1 cellular context compared by ENCODE assay signal in genomic region chr12:56630180-56630632, GRCh38.
TF ChIP-seq lines count a peak whose summit lies in the region.

BAZ2A (minus strand) TSS chr12:56630326; CDS start chr12:56617530, 12,796 bp downstream.

TF ChIP-seq in HepG2, 621 proteins besides CTCF, POLR2A, EP300 and RAD21 (continued from another document and continues in another):
- TF ChIP-seq USF2 (IDR thresholded peaks at IDR 0.05; ENCODE audit: low read depth, low read length) (no peak), USF2 (CRISPR knock-in tag; IDR thresholded peaks at IDR 0.05; ENCODE audit: borderline replicate concordance) (no peak), ZNF615 (CRISPR knock-in tag; IDR thresholded peaks at IDR 0.05; ENCODE audit: borderline replicate concordance) (no peak), PRDM4 (CRISPR knock-in tag; IDR thresholded peaks at IDR 0.05; ENCODE audit: borderline replicate concordance) (no peak), GMEB1 (CRISPR knock-in tag; IDR thresholded peaks at IDR 0.05; ENCODE audit: borderline replicate concordance) (peak; percentile 49; the same call in 1 of the 2 replicates), NR1H2 (CRISPR knock-in tag; IDR thresholded peaks at IDR 0.05; ENCODE audit: borderline replicate concordance, low read depth) (no peak), ZNF567 (CRISPR knock-in tag; IDR thresholded peaks at IDR 0.05; ENCODE audit: borderline replicate concordance) (no peak), ZNF333 (CRISPR knock-in tag; IDR thresholded peaks at IDR 0.05; ENCODE audit: borderline replicate concordance) (peak; percentile 47; the same call in 1 of the 2 replicates), ZBTB40 (IDR thresholded peaks at IDR 0.05) (no peak), ZBTB40 (CRISPR knock-in tag; IDR thresholded peaks at IDR 0.05) (0 out of 2 replicates have a peak, but pooled peaks have one; percentile 55), ZMYM3 (CRISPR knock-in tag; IDR thresholded peaks at IDR 0.05) (peak; percentile 97), BATF2 (CRISPR knock-in tag; IDR thresholded peaks at IDR 0.05) (no peak), GLMP (CRISPR knock-in tag; IDR thresholded peaks at IDR 0.05; ENCODE audit: borderline replicate concordance) (no peak), GLI4 (CRISPR knock-in tag; IDR thresholded peaks at IDR 0.05; ENCODE audit: borderline replicate concordance) (no peak; the same call in 1 of the 2 replicates), DPF2 (CRISPR knock-in tag; IDR thresholded peaks at IDR 0.05; ENCODE audit: borderline replicate concordance, low read depth) (no peak), ZNF784 (CRISPR knock-in tag; IDR thresholded peaks at IDR 0.05; ENCODE audit: borderline replicate concordance) (peak; percentile 64; the same call in 1 of the 2 replicates), AHR (CRISPR knock-in tag; IDR thresholded peaks at IDR 0.05) (peak; percentile 84), NFAT5 (CRISPR knock-in tag; IDR thresholded peaks at IDR 0.05) (no peak), RXRB (CRISPR knock-in tag; IDR thresholded peaks at IDR 0.05; ENCODE audit: borderline replicate concordance) (peak; percentile 57; the same call in 1 of the 2 replicates), ZNF543 (CRISPR knock-in tag; IDR thresholded peaks at IDR 0.05) (no peak), ZBTB44 (CRISPR knock-in tag; IDR thresholded peaks at IDR 0.05) (peak; percentile 65; the same call in 1 of the 2 replicates), STAT5B (CRISPR knock-in tag; IDR thresholded peaks at IDR 0.05) (no peak), PLSCR1 (CRISPR knock-in tag; IDR thresholded peaks at IDR 0.05; ENCODE audit: borderline replicate concordance) (no peak)
